In genomic region chr5:149367249-149367971, GRCh38 we compare ENCODE assay signal across 8 cellular contexts. TPM values are rescaled to one million over a fixed set of nuclear protein-coding genes. Genes with fewer than 3 reads are reported as not detected.
DNase-seq lines count a peak whose midpoint lies in the region; ATAC-seq and TF ChIP-seq lines count a peak whose summit lies in the region.

No MANE protein-coding gene starts in this region.

- H3K27ac ChIP-seq in DOHH2 (ENCODE audit: low read depth, low read length), result no peak overlapping the region
- H3K27ac ChIP-seq in Karpas-422 (ENCODE audit: low read length), result no peak overlapping the region
- H3K27ac ChIP-seq in SJCRH30, result no peak overlapping the region

- H2AFZ ChIP-seq in Karpas-422 (ENCODE audit: low read length), result no peak overlapping the region

- H4K20me1 ChIP-seq in DOHH2 (ENCODE audit: control insufficient read depth, insufficient read depth, low read depth, low read length) (no peaks in the 10 kb centered on the region; the same call in 1 of the 2 replicates), Karpas-422 (ENCODE audit: insufficient read depth, low read depth, low read length) (0 out of 2 replicates have a peak, but pooled peaks cover 12% of the 10 kb centered on the region)

- peaks cover 6% of the 10 kb centered on the region for H3K4me1 Mint-ChIP-seq in activated naive CD4-positive, alpha-beta T cell treated with anti-CD3 and anti-CD28 coated beads, Interleukin-2, amount 10 ng/mL, durations not matched to agents 7 days and 5 days

- H3K9ac ChIP-seq in Karpas-422 (ENCODE audit: low read length), result no peak overlapping the region; the same call in 1 of the 2 replicates

- H3K36me3 Mint-ChIP-seq in activated naive CD4-positive, alpha-beta T cell treated with anti-CD3 and anti-CD28 coated beads, Interleukin-2, amount 10 ng/mL, durations not matched to agents 7 days and 5 days, result peaks cover 29% of the 10 kb centered on the region

- no peaks in the 10 kb centered on the region for H3K9me3 Mint-ChIP-seq in activated naive CD4-positive, alpha-beta T cell treated with anti-CD3 and anti-CD28 coated beads, Interleukin-2, amount 10 ng/mL, durations not matched to agents 7 days and 5 days

- CTCF ChIA-PET in activated naive CD4-positive, alpha-beta T cell treated with anti-CD3 and anti-CD28 coated beads, Interleukin-2, amount 10 ng/mL, durations not matched to agents 7 days and 5 days (lab: Charles Lee), result interaction anchor here (0.6 to 14.8 kb wide), 29 partner anchors 9 to 406 kb away, joined by 3 to 372 read pairs (median 4); partner anchors contain the start of genes GRPEL2, IL17B and PCYOX1L

- intact Hi-C loops in Right ventricle myocardium superior (cut with DNase I), result no loop called here

- H3K9me3 ChIP-seq in DOHH2 (ENCODE audit: control insufficient read depth, insufficient read depth, low read length) (no peaks in the 10 kb centered on the region), Karpas-422 (ENCODE audit: low read length) (no peaks in the 10 kb centered on the region), SJCRH30 (replicated peaks) (no peaks in the 10 kb centered on the region)

- peaks cover 48% of the 10 kb centered on the region for H3K36me3 ChIP-seq in DOHH2 (ENCODE audit: control insufficient read depth, low read length)
- no peaks in the 10 kb centered on the region for H3K36me3 ChIP-seq in Karpas-422 (ENCODE audit: insufficient read depth, low read length)
- H3K36me3 ChIP-seq in SJCRH30, result no peaks in the 10 kb centered on the region

- ATAC-seq in GM21717 (IDR thresholded peaks at IDR 0.05; ENCODE audit: unreplicated experiment), result peak; percentile 53
- peak; percentile 50 for ATAC-seq in Right ventricle myocardium superior (ENCODE audit: poor library complexity)

- peak; percentile 92 for TF ChIP-seq CTCF in DOHH2 (IDR thresholded peaks at IDR 0.05; ENCODE audit: low read depth, low read length, poor library complexity, severe bottlenecking)

- DNase-seq in Karpas-422 (peak; percentile 91), SJCRH30 (peak; percentile 71 to 87), Right ventricle myocardium superior (no peak), retina (peak; percentile 65), cerebellar nuclear complex (lab: John Stamatoyannopoulos, UW) (no peak)
- DNase-seq in activated naive CD4-positive, alpha-beta T cell treated with anti-CD3 and anti-CD28 coated beads, Interleukin-2, amount 10 ng/mL, durations not matched to agents 7 days and 5 days, result peak; percentile 69

- no peaks in the 10 kb centered on the region for H3K27me3 Mint-ChIP-seq in activated naive CD4-positive, alpha-beta T cell treated with anti-CD3 and anti-CD28 coated beads, Interleukin-2, amount 10 ng/mL, durations not matched to agents 7 days and 5 days

- no peaks in the 10 kb centered on the region for H3K9me2 ChIP-seq in DOHH2 (replicated peaks; ENCODE audit: control insufficient read depth, low read length)
- no peaks in the 10 kb centered on the region for H3K9me2 ChIP-seq in Karpas-422 (replicated peaks; ENCODE audit: insufficient read depth, low read length)

- H3K27me3 ChIP-seq in DOHH2 (ENCODE audit: control insufficient read depth, low read length), result no peaks in the 10 kb centered on the region
- H3K27me3 ChIP-seq in Karpas-422 (ENCODE audit: low read length), result no peaks in the 10 kb centered on the region
- no peaks in the 10 kb centered on the region for H3K27me3 ChIP-seq in SJCRH30

- H3F3A ChIP-seq in DOHH2 (ENCODE audit: control insufficient read depth, insufficient read depth), result no peaks in the 10 kb centered on the region

- H3K79me2 ChIP-seq in DOHH2 (ENCODE audit: control insufficient read depth, low read length) (no peaks in the 10 kb centered on the region), Karpas-422 (ENCODE audit: low read length) (no peaks in the 10 kb centered on the region)

- H3K4me3 Mint-ChIP-seq in activated naive CD4-positive, alpha-beta T cell treated with anti-CD3 and anti-CD28 coated beads, Interleukin-2, amount 10 ng/mL, durations not matched to agents 7 days and 5 days, result no peak overlapping the region

- H3K4me2 ChIP-seq in DOHH2 (ENCODE audit: low read length) (no peak overlapping the region), Karpas-422 (ENCODE audit: low read depth, low read length, poor library complexity, severe bottlenecking) (no peak overlapping the region)

- peak overlapping the region; percentile 60 for H3K27ac Mint-ChIP-seq in activated naive CD4-positive, alpha-beta T cell treated with anti-CD3 and anti-CD28 coated beads, Interleukin-2, amount 10 ng/mL, durations not matched to agents 7 days and 5 days

- no peaks in the 10 kb centered on the region for H3K4me1 ChIP-seq in DOHH2 (ENCODE audit: control insufficient read depth, low read length)
- peaks cover 15% of the 10 kb centered on the region for H3K4me1 ChIP-seq in Karpas-422 (ENCODE audit: low read length)
- H3K4me1 ChIP-seq in SJCRH30, result peaks cover 9% of the 10 kb centered on the region

- no peak overlapping the region for H3K4me3 ChIP-seq in DOHH2 (ENCODE audit: low read length)
- no peak overlapping the region for H3K4me3 ChIP-seq in Karpas-422 (ENCODE audit: low read length)
- no peak overlapping the region for H3K4me3 ChIP-seq in SJCRH30

RNA-seq across cellular contexts. Expression of gene PCYOX1L, which starts 9.6 kb away (rescaled TPM):
- total RNA-seq in Karpas-422 (2014; rRNA removed; shearing (Covaris generic); ENCODE audit: low replicate concordance), result 18.4 and 51.6 TPM in 2 replicates
- total RNA-seq in SJCRH30 (2014; rRNA removed; shearing (Covaris generic)), result 2.6 and 3.9 TPM in 2 replicates
- 2.0 TPM for total RNA-seq in Right ventricle myocardium superior

RNA-seq across cellular contexts. Expression of gene IL17B, which starts 11.7 kb away (rescaled TPM):
- total RNA-seq in Karpas-422 (2014; rRNA removed; shearing (Covaris generic); ENCODE audit: low replicate concordance), result not detected in 2 replicates
- 1.5 and 3.3 TPM in 2 replicates for total RNA-seq in SJCRH30 (2014; rRNA removed; shearing (Covaris generic))
- total RNA-seq in Right ventricle myocardium superior, result not detected

RNA-seq across cellular contexts. Expression of gene GRPEL2, which starts 22.1 kb away (rescaled TPM):
- total RNA-seq in Karpas-422 (2014; rRNA removed; shearing (Covaris generic); ENCODE audit: low replicate concordance), result 16.3 and 22.0 TPM in 2 replicates
- total RNA-seq in SJCRH30 (2014; rRNA removed; shearing (Covaris generic)), result 28.3 and 35.4 TPM in 2 replicates
- total RNA-seq in Right ventricle myocardium superior, result 9.0 TPM

Comparison
In these comparisons a context has a peak if more than half of its experiments do, and no peak if none do; other contexts are left out.
1. DNase-seq: peak in Karpas-422 (single experiment), SJCRH30 (2 of 2), activated naive CD4-positive, alpha-beta T cell treated with anti-CD3 and anti-CD28 coated beads, Interleukin-2, amount 10 ng/mL, durations not matched to agents 7 days and 5 days (single experiment) and retina (single experiment); none in Right ventricle myocardium superior (single experiment) and cerebellar nuclear complex (0 of 2).